8 cellular contexts compared by ENCODE assay signal in the genomic region with DNA sequence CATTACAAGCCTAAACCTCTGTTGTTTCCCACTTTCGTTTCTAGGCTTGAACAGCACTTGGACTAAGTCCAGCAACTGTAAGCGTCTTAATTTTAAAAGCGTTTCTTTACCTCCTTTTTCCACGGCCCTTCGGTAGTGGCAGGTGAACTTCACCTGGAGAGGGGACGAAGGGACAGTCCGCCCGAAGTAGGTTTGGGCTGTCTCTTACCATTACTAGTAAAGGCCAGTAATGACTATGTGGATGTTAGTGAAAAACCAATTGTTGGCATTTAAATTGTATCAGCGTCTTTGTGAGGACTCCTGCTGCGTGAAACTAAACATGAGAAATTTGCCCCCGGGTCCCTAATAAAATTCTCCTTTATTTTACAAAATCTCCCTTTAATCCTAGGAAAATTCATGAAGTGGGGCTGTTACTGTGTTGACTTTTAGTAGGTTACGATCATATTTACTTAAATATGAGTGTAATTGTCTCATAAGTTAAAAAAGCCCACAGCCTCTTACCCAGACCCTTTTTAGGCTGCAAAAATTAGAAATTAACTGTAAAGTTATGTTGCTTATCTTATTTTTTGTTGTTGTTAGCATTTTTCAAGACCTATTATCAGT. TPM values are rescaled to one million over a fixed set of nuclear protein-coding genes. Genes with fewer than 3 reads are reported as not detected.
DNase-seq lines count a peak whose midpoint lies in the region; ATAC-seq and TF ChIP-seq lines count a peak whose summit lies in the region.

No MANE protein-coding gene starts in this region.

- peak overlapping the region; percentile 95 for H2AFZ ChIP-seq in osteoblast (ENCODE audit: low read length)

- no peaks in the 10 kb centered on the region for H3K9me3 Mint-ChIP-seq in activated CD4-positive, alpha-beta T cell treated with anti-CD3 and anti-CD28 coated beads, Interleukin-2, amount 10 ng/mL, durations not matched to agents 7 days and 5 days

- POLR2A ChIA-PET in activated CD4-positive, alpha-beta T cell treated with anti-CD3 and anti-CD28 coated beads, Interleukin-2, amount 10 ng/mL, durations not matched to agents 7 days and 5 days (lab: Charles Lee) = no interaction called here

- no peak for DNase-seq in activated CD4-positive, alpha-beta T cell treated with anti-CD3 and anti-CD28 coated beads, Interleukin-2, amount 10 ng/mL, durations not matched to agents 7 days and 5 days
- no peak for DNase-seq in activated CD4-positive, alpha-beta T cell treated with anti-CD3 and anti-CD28 coated beads, Interleukin-2, amount 50 U/mL, for 48 hours
- DNase-seq in SK-N-MC (ENCODE audit: low read depth, low spot score) (peak; percentile 30), fibroblast of peridontal ligament (ENCODE audit: extremely low read depth) (peak; percentile 80), osteoblast (ENCODE audit: insufficient read length, low spot score, missing footprints) (peak; percentile 53), NCI-H2227 treated with DMSO at 0.1 percent for 48 hours (lab: John Stamatoyannopoulos, UW) (no peak), NCI-H2107 (lab: John Stamatoyannopoulos, UW) (no peak)

- peaks cover 42% of the 10 kb centered on the region for H3K36me3 Mint-ChIP-seq in activated CD4-positive, alpha-beta T cell treated with anti-CD3 and anti-CD28 coated beads, Interleukin-2, amount 10 ng/mL, durations not matched to agents 7 days and 5 days (ENCODE audit: low read depth)

- no peak for TF ChIP-seq CTCF in osteoblast (IDR thresholded peaks at IDR 0.05; ENCODE audit: extremely low read depth, low read depth, low read length)

- no peaks in the 10 kb centered on the region for H3K9me3 ChIP-seq in SK-N-MC (ENCODE audit: low read depth, low read length)
- H3K9me3 ChIP-seq in osteoblast (ENCODE audit: low read depth, low read length) = no peaks in the 10 kb centered on the region

- peak overlapping the region; percentile 94 for H3K27ac ChIP-seq in SK-N-MC
- H3K27ac ChIP-seq in osteoblast (ENCODE audit: low read depth, low read length) = peak overlapping the region; percentile 94

- peaks cover 11% of the 10 kb centered on the region for H3K27me3 Mint-ChIP-seq in activated CD4-positive, alpha-beta T cell treated with anti-CD3 and anti-CD28 coated beads, Interleukin-2, amount 10 ng/mL, durations not matched to agents 7 days and 5 days

- H3K79me2 ChIP-seq in osteoblast (ENCODE audit: insufficient read depth, low read length) = peaks cover 53% of the 10 kb centered on the region

- peak overlapping the region; percentile 84 for H3K4me2 ChIP-seq in osteoblast (ENCODE audit: insufficient read depth, low read length)

- H3K27ac Mint-ChIP-seq in activated CD4-positive, alpha-beta T cell treated with anti-CD3 and anti-CD28 coated beads, Interleukin-2, amount 10 ng/mL, durations not matched to agents 7 days and 5 days = peak overlapping the region; percentile 97

- ATAC-seq in HG02973 (IDR thresholded peaks at IDR 0.05; ENCODE audit: unreplicated experiment) = no peak

- CTCF ChIA-PET in activated CD4-positive, alpha-beta T cell treated with anti-CD3 and anti-CD28 coated beads, Interleukin-2, amount 10 ng/mL, durations not matched to agents 7 days and 5 days (lab: Charles Lee) = interaction anchor here (0.7 to 2.4 kb wide), 7 partner anchors 13 to 139 kb away, joined by 3 to 12 read pairs (median 3); a partner anchor contains a TSS

- peak overlapping the region; percentile 96 for H3K4me3 ChIP-seq in SK-N-MC
- H3K4me3 ChIP-seq in osteoblast (ENCODE audit: insufficient read depth, low read length) = peak overlapping the region; percentile 99

- H3K27me3 ChIP-seq in osteoblast (ENCODE audit: insufficient read depth, low read length) = peaks cover 2% of the 10 kb centered on the region

- H4K20me1 ChIP-seq in osteoblast (ENCODE audit: insufficient read depth, low read length) = peaks cover 18% of the 10 kb centered on the region

- H3K36me3 ChIP-seq in SK-N-MC (ENCODE audit: insufficient read depth, low read length) (peaks cover under 1% of the 10 kb centered on the region), osteoblast (ENCODE audit: insufficient read depth, low read length) (no peaks in the 10 kb centered on the region)

- peaks cover 41% of the 10 kb centered on the region for H3K4me1 Mint-ChIP-seq in activated CD4-positive, alpha-beta T cell treated with anti-CD3 and anti-CD28 coated beads, Interleukin-2, amount 10 ng/mL, durations not matched to agents 7 days and 5 days

- peaks cover 40% of the 10 kb centered on the region for H3K4me1 ChIP-seq in osteoblast (ENCODE audit: insufficient read depth, low read length)

- peak overlapping the region; percentile 93 for H3K9ac ChIP-seq in SK-N-MC (ENCODE audit: insufficient read length)

- peak overlapping the region; percentile 93 for H3K4me3 Mint-ChIP-seq in activated CD4-positive, alpha-beta T cell treated with anti-CD3 and anti-CD28 coated beads, Interleukin-2, amount 10 ng/mL, durations not matched to agents 7 days and 5 days

RNA-seq across cellular contexts. Expression of a gene that starts 1.0 kb away (rescaled TPM):
- total RNA-seq in activated CD4-positive, alpha-beta T cell treated with anti-CD3 and anti-CD28 coated beads, Interleukin-2, amount 10 ng/mL, durations not matched to agents 7 days and 5 days = 100 to 1,000 TPM; 259 to 317 TPM
- total RNA-seq in osteoblast = 168 and 176 TPM in 2 replicates

Comparison
In these comparisons a context has a peak if more than half of its experiments do, and no peak if none do; other contexts are left out.
1. DNase-seq: peak in SK-N-MC (single experiment), fibroblast of peridontal ligament (single experiment) and osteoblast (single experiment); none in activated CD4-positive, alpha-beta T cell treated with anti-CD3 and anti-CD28 coated beads, Interleukin-2, amount 10 ng/mL, durations not matched to agents 7 days and 5 days (single experiment), activated CD4-positive, alpha-beta T cell treated with anti-CD3 and anti-CD28 coated beads, Interleukin-2, amount 50 U/mL, for 48 hours (0 of 2), NCI-H2227 treated with DMSO at 0.1 percent for 48 hours (single experiment) and NCI-H2107 (single experiment).